Comparison of ENCODE assay signal across 1 cellular context in the genomic region with DNA sequence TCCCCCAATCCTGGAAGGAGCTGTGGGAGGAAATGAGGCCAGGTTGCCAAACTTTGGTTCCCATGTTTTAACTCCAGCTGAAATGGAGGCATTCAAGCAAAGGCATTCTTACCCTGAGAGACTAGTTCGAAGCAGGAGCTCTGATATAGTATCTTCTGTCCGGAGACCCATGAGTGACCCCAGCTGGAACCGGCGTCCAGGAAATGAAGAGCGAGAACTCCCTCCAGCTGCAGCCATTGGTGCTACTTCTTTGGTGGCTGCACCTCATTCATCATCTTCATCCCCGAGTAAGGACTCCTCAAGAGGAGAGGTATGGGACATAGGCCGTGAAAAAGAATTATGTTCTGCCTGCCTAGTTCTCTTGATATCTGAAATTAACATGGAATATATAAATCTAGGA.
TF ChIP-seq lines count a peak whose summit lies in the region.

No MANE protein-coding gene starts in this region.

TF ChIP-seq in GM23338, 12 proteins besides CTCF, POLR2A, EP300 and RAD21 (continued from another document):
- TF ChIP-seq, protein P1, sequence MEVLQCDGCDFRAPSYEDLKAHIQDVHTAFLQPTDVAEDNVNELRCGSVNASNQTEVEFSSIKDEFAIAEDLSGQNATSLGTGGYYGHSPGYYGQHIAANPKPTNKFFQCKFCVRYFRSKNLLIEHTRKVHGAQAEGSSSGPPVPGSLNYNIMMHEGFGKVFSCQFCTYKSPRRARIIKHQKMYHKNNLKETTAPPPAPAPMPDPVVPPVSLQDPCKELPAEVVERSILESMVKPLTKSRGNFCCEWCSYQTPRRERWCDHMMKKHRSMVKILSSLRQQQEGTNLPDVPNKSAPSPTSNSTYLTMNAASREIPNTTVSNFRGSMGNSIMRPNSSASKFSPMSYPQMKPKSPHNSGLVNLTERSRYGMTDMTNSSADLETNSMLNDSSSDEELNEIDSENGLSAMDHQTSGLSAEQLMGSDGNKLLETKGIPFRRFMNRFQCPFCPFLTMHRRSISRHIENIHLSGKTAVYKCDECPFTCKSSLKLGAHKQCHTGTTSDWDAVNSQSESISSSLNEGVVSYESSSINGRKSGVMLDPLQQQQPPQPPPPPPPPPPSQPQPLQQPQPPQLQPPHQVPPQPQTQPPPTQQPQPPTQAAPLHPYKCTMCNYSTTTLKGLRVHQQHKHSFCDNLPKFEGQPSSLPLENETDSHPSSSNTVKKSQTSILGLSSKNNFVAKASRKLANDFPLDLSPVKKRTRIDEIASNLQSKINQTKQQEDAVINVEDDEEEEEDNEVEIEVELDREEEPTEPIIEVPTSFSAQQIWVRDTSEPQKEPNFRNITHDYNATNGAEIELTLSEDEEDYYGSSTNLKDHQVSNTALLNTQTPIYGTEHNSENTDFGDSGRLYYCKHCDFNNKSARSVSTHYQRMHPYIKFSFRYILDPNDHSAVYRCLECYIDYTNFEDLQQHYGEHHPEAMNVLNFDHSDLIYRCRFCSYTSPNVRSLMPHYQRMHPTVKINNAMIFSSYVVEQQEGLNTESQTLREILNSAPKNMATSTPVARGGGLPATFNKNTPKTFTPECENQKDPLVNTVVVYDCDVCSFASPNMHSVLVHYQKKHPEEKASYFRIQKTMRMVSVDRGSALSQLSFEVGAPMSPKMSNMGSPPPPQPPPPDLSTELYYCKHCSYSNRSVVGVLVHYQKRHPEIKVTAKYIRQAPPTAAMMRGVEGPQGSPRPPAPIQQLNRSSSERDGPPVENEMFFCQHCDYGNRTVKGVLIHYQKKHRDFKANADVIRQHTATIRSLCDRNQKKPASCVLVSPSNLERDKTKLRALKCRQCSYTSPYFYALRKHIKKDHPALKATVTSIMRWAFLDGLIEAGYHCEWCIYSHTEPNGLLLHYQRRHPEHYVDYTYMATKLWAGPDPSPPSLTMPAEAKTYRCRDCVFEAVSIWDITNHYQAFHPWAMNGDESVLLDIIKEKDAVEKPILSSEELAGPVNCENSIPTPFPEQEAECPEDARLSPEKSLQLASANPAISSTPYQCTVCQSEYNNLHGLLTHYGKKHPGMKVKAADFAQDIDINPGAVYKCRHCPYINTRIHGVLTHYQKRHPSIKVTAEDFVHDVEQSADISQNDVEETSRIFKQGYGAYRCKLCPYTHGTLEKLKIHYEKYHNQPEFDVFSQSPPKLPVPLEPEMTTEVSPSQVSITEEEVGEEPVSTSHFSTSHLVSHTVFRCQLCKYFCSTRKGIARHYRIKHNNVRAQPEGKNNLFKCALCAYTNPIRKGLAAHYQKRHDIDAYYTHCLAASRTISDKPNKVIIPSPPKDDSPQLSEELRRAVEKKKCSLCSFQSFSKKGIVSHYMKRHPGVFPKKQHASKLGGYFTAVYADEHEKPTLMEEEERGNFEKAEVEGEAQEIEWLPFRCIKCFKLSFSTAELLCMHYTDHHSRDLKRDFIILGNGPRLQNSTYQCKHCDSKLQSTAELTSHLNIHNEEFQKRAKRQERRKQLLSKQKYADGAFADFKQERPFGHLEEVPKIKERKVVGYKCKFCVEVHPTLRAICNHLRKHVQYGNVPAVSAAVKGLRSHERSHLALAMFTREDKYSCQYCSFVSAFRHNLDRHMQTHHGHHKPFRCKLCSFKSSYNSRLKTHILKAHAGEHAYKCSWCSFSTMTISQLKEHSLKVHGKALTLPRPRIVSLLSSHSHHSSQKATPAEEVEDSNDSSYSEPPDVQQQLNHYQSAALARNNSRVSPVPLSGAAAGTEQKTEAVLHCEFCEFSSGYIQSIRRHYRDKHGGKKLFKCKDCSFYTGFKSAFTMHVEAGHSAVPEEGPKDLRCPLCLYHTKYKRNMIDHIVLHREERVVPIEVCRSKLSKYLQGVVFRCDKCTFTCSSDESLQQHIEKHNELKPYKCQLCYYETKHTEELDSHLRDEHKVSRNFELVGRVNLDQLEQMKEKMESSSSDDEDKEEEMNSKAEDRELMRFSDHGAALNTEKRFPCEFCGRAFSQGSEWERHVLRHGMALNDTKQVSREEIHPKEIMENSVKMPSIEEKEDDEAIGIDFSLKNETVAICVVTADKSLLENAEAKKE (CRISPR knock-in tag; IDR thresholded peaks at IDR 0.05) = no peak
- TF ChIP-seq, protein P2, sequence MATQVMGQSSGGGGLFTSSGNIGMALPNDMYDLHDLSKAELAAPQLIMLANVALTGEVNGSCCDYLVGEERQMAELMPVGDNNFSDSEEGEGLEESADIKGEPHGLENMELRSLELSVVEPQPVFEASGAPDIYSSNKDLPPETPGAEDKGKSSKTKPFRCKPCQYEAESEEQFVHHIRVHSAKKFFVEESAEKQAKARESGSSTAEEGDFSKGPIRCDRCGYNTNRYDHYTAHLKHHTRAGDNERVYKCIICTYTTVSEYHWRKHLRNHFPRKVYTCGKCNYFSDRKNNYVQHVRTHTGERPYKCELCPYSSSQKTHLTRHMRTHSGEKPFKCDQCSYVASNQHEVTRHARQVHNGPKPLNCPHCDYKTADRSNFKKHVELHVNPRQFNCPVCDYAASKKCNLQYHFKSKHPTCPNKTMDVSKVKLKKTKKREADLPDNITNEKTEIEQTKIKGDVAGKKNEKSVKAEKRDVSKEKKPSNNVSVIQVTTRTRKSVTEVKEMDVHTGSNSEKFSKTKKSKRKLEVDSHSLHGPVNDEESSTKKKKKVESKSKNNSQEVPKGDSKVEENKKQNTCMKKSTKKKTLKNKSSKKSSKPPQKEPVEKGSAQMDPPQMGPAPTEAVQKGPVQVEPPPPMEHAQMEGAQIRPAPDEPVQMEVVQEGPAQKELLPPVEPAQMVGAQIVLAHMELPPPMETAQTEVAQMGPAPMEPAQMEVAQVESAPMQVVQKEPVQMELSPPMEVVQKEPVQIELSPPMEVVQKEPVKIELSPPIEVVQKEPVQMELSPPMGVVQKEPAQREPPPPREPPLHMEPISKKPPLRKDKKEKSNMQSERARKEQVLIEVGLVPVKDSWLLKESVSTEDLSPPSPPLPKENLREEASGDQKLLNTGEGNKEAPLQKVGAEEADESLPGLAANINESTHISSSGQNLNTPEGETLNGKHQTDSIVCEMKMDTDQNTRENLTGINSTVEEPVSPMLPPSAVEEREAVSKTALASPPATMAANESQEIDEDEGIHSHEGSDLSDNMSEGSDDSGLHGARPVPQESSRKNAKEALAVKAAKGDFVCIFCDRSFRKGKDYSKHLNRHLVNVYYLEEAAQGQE (IDR thresholded peaks at IDR 0.05; ENCODE audit: unreplicated experiment) = no peak
- no peak for TF ChIP-seq EZH2 (IDR thresholded peaks at IDR 0.05; ENCODE audit: low read depth, unreplicated experiment)
- TF ChIP-seq JUNB (IDR thresholded peaks at IDR 0.05; ENCODE audit: unreplicated experiment) = no peak
- no peak for TF ChIP-seq EZH2phosphoT487 (IDR thresholded peaks at IDR 0.05; ENCODE audit: unreplicated experiment)
- no peak for TF ChIP-seq POLR2AphosphoS5 (IDR thresholded peaks at IDR 0.05; ENCODE audit: low read depth)
